In genomic region chr22:46574438-46574992, GRCh38 we compare ENCODE assay signal across 9 cellular contexts. TPM values are rescaled to one million over a fixed set of nuclear protein-coding genes. Genes with fewer than 3 reads are reported as not detected.
DNase-seq lines count a peak whose midpoint lies in the region; ATAC-seq and TF ChIP-seq lines count a peak whose summit lies in the region.
"Had no signal": no experiment of that assay in that cellular context is flagged by ENCODE, and none has a peak within 500 bp of the region (broad histone marks: within the 10 kb centered on the region; RNA-seq: fewer than 3 reads in every experiment).

No MANE protein-coding gene starts in this region.

- H3K27ac Mint-ChIP-seq in activated T-helper 1 cell treated with anti-CD3 and anti-CD28 coated beads, Interleukin-12 subunit alpha, Interleukin-12 subunit beta, Interleukin-2, Interleukin-4 antibody, amounts not matched to agents 30 ng/mL and 10 ng/mL and 1 ng/mL, durations not matched to agents 14 hours and 24 hours and 36 hours, result no peak overlapping the region
- H3K27ac Mint-ChIP-seq: stimulated activated naive CD8-positive, alpha-beta T cell treated with anti-CD3 and anti-CD28 coated beads, Interleukin-15, Interleukin-2, amounts not matched to agents 100 ng/mL and 50 ng/mL, for 24 hours had no signal

- H3K9me3 ChIP-seq in HCT116 (ENCODE audit: control insufficient read depth in 1 of 2, insufficient read depth in 1 of 2, low read depth in 1 of 2, low read length in 2 of 2), result no peaks in the 10 kb centered on the region; a peak in 1 of 4 replicates
- peaks cover 0 to 14% of the 10 kb centered on the region in 2 donors for H3K9me3 ChIP-seq in left lung

- no TSS peak for BruUV-seq in HCT116 (replicated peaks; lab: Mats Ljungman, UMichigan)

- no peaks in the 10 kb centered on the region for H4K20me1 ChIP-seq in HCT116 (ENCODE audit: insufficient read depth)

- POLR2A ChIA-PET in HCT116 (lab: Charles Lee), result interaction anchor here (0.8 kb wide), 1 partner anchor 11 kb away, joined by 3 read pairs; no protein-coding TSS in a partner anchor

- H3K4me1 ChIP-seq in HCT116 (ENCODE audit: control insufficient read depth in 1 of 2, insufficient read depth in 2 of 2, low read length in 2 of 2), result peaks cover 34 to 41% of the 10 kb centered on the region in 2 experiments
- peaks cover 22 to 51% of the 10 kb centered on the region in 2 donors for H3K4me1 ChIP-seq in left lung

- 0 out of 4 replicates have a peak overlapping the region, but pooled peaks of 1 of the 2 experiments have one; percentile 24 for H3K4me3 ChIP-seq in HCT116 (replicated peaks in 1 of 2; ENCODE audit: low read depth in 1 of 2, low read length in 2 of 2)
- H3K4me3 ChIP-seq in left lung, result no peak overlapping the region

- H3K4me1 Mint-ChIP-seq in activated T-helper 1 cell treated with anti-CD3 and anti-CD28 coated beads, Interleukin-12 subunit alpha, Interleukin-12 subunit beta, Interleukin-2, Interleukin-4 antibody, amounts not matched to agents 30 ng/mL and 10 ng/mL and 1 ng/mL, durations not matched to agents 14 hours and 24 hours and 36 hours (ENCODE audit: low read depth), result peaks cover 24% of the 10 kb centered on the region

- H3K27me3 ChIP-seq in HCT116 (ENCODE audit: insufficient read depth, low read length), result no peaks in the 10 kb centered on the region
- H3K27me3 ChIP-seq in left lung, result no peaks in the 10 kb centered on the region

- H3K9me3 Mint-ChIP-seq in activated T-helper 1 cell treated with anti-CD3 and anti-CD28 coated beads, Interleukin-12 subunit alpha, Interleukin-12 subunit beta, Interleukin-2, Interleukin-4 antibody, amounts not matched to agents 30 ng/mL and 10 ng/mL and 1 ng/mL, durations not matched to agents 14 hours and 24 hours and 36 hours, result peaks cover 13% of the 10 kb centered on the region

- no peak for TF ChIP-seq CTCF in HCT116 (IDR thresholded peaks at IDR 0.05 in 2 of 3, conservative IDR thresholded peaks at IDR 0.05 in 1 of 3; ENCODE audit: borderline replicate concordance in 1 of 3, insufficient read depth in 1 of 3, low read depth in 2 of 3, low read length in 2 of 3)
- no peak for TF ChIP-seq CTCF in left lung (IDR thresholded peaks at IDR 0.05)

- peak overlapping the region; percentile 77 for H3K4me3 Mint-ChIP-seq in activated T-helper 1 cell treated with anti-CD3 and anti-CD28 coated beads, Interleukin-12 subunit alpha, Interleukin-12 subunit beta, Interleukin-2, Interleukin-4 antibody, amounts not matched to agents 30 ng/mL and 10 ng/mL and 1 ng/mL, durations not matched to agents 14 hours and 24 hours and 36 hours

- intact Hi-C loops in HCT116 (cut with micrococcal nuclease) (no loop called here), left lung (cut with DNase I) (no loop called here), posterior vena cava (cut with DNase I) (no loop called here)
- intact Hi-C loops in activated T-helper 1 cell treated with anti-CD3 and anti-CD28 coated beads, Interleukin-12 subunit alpha, Interleukin-12 subunit beta, Interleukin-2, Interleukin-4 antibody, amounts not matched to agents 30 ng/mL and 10 ng/mL and 1 ng/mL, durations not matched to agents 14 hours and 24 hours and 36 hours (cut with micrococcal nuclease), result no loop called here

- peak overlapping the region; percentile 47 for H3K9ac ChIP-seq in HCT116 (ENCODE audit: low read length)

- RAD21 ChIA-PET in HCT116 (lab: Charles Lee; ENCODE audit: low non-redundant PET in 1 of 2, low total read pairs in 2 of 2, uncharacterized antibody in 2 of 2, unreplicated experiment in 2 of 2), result no interaction called here

- H3K36me3 ChIP-seq in HCT116 (ENCODE audit: control insufficient read depth in 1 of 2, insufficient read depth in 2 of 2, low read length in 2 of 2) (no peaks in the 10 kb centered on the region), left lung (no peaks in the 10 kb centered on the region)

- no peaks in the 10 kb centered on the region for H3K27me3 Mint-ChIP-seq in activated T-helper 1 cell treated with anti-CD3 and anti-CD28 coated beads, Interleukin-12 subunit alpha, Interleukin-12 subunit beta, Interleukin-2, Interleukin-4 antibody, amounts not matched to agents 30 ng/mL and 10 ng/mL and 1 ng/mL, durations not matched to agents 14 hours and 24 hours and 36 hours (ENCODE audit: insufficient read depth)
- H3K27me3 Mint-ChIP-seq: stimulated activated naive CD8-positive, alpha-beta T cell treated with anti-CD3 and anti-CD28 coated beads, Interleukin-15, Interleukin-2, amounts not matched to agents 100 ng/mL and 50 ng/mL, for 24 hours had no signal

- TF ChIP-seq POLR2A in HCT116 (IDR thresholded peaks at IDR 0.05; ENCODE audit: borderline replicate concordance, extremely low read depth, insufficient read depth, insufficient read length), result no peak

- TF ChIP-seq RAD21 in HCT116 (IDR thresholded peaks at IDR 0.05; ENCODE audit: low read depth), result no peak

- H3K4me2 ChIP-seq in HCT116 (ENCODE audit: low read length), result peak overlapping the region; percentile 75

- ATAC-seq in HCT116 (peak; percentile 3; the same call in 1 of the 2 replicates), left lung (no peak)

- no peaks in the 10 kb centered on the region for H3K9me2 ChIP-seq in HCT116 (ENCODE audit: insufficient read depth)

- CTCF ChIA-PET in HCT116 (lab: Charles Lee), result interaction anchor here (2.1 kb wide), 1 partner anchor 11 kb away, joined by 13 read pairs; no protein-coding TSS in a partner anchor

- H3K27ac ChIP-seq in HCT116 (ENCODE audit: low read depth, low read length), result peak overlapping the region; percentile 65; the same call in 1 of the 2 replicates
- H3K27ac ChIP-seq in left lung, result peak overlapping the region in 1 of 2 donors; percentile 73

- no peak overlapping the region for H2AFZ ChIP-seq in HCT116 (ENCODE audit: low read depth, low read length, poor library complexity, severe bottlenecking)

- DNase-seq in HCT116 (ENCODE audit: low read depth, low spot score) (no peak), left lung (peak; percentile 26 to 53), posterior vena cava (ENCODE audit: low spot score) (peak; percentile 72), COR-L47 (lab: John Stamatoyannopoulos, UW) (no peak), COLO668 (lab: John Stamatoyannopoulos, UW; ENCODE audit: unreplicated experiment) (no peak)
- DNase-seq in activated T-helper 1 cell treated with anti-CD3 and anti-CD28 coated beads, Interleukin-12 subunit alpha, Interleukin-12 subunit beta, Interleukin-2, Interleukin-4 antibody, amounts not matched to agents 30 ng/mL and 10 ng/mL and 1 ng/mL, durations not matched to agents 14 hours and 24 hours and 36 hours (ENCODE audit: low spot score), result no peak
- DNase-seq in activated CD4-positive, CD25-positive, alpha-beta regulatory T cell treated with anti-CD3 and anti-CD28 coated beads, Interleukin-2, amount 50 U/mL, for 72 hours, result no peak
- DNase-seq: HCEC 1CT had no signal

- H3K36me3 Mint-ChIP-seq in activated T-helper 1 cell treated with anti-CD3 and anti-CD28 coated beads, Interleukin-12 subunit alpha, Interleukin-12 subunit beta, Interleukin-2, Interleukin-4 antibody, amounts not matched to agents 30 ng/mL and 10 ng/mL and 1 ng/mL, durations not matched to agents 14 hours and 24 hours and 36 hours (ENCODE audit: low read depth), result peaks cover 5% of the 10 kb centered on the region

- peaks cover 18% of the 10 kb centered on the region; the same call in 1 of the 2 replicates for H3K79me2 ChIP-seq in HCT116 (ENCODE audit: insufficient read depth, low read length)

TF ChIP-seq in HCT116, 20 proteins besides CTCF, POLR2A, EP300 and RAD21:
- TF ChIP-seq EZH2 (IDR thresholded peaks at IDR 0.05), result no peak

RNA-seq across cellular contexts. Expression of gene CELSR1, which starts 37.1 kb away (rescaled TPM):
- 19.6 TPM for total RNA-seq in HCT116 (2021; ENCODE audit: unreplicated experiment)
- polyA plus RNA-seq in HCT116 (2012), result 21.9 and 26.8 TPM in 2 replicates
- 0.39 and 0.44 TPM in 2 replicates for total RNA-seq in activated T-helper 1 cell treated with anti-CD3 and anti-CD28 coated beads, Interleukin-12 subunit alpha, Interleukin-12 subunit beta, Interleukin-2, Interleukin-4 antibody, amounts not matched to agents 30 ng/mL and 10 ng/mL and 1 ng/mL, durations not matched to agents 14 hours and 24 hours and 36 hours
- 10 to 100 TPM; 36.3 to 59.8 TPM for total RNA-seq in left lung
- 1 to 10 TPM; 2.6 to 2.8 TPM for total RNA-seq in posterior vena cava

RNA-seq across cellular contexts. Expression of gene GRAMD4, which starts 45.7 kb away (rescaled TPM):
- 25.8 TPM for total RNA-seq in HCT116 (2021; ENCODE audit: unreplicated experiment)
- 11.4 and 13.3 TPM in 2 replicates for polyA plus RNA-seq in HCT116 (2012)
- total RNA-seq in activated T-helper 1 cell treated with anti-CD3 and anti-CD28 coated beads, Interleukin-12 subunit alpha, Interleukin-12 subunit beta, Interleukin-2, Interleukin-4 antibody, amounts not matched to agents 30 ng/mL and 10 ng/mL and 1 ng/mL, durations not matched to agents 14 hours and 24 hours and 36 hours, result 87.1 and 90.6 TPM in 2 replicates
- 10 to 100 TPM; 61.8 to 78.2 TPM for total RNA-seq in left lung
- total RNA-seq in posterior vena cava, result 10 to 100 TPM; 15.9 to 18.6 TPM

Comparison
In these comparisons a context has a peak if more than half of its experiments do, and no peak if none do; other contexts are left out.
1. DNase-seq: peak in left lung (2 of 2) and posterior vena cava (single experiment); none in HCT116 (single experiment), activated T-helper 1 cell treated with anti-CD3 and anti-CD28 coated beads, Interleukin-12 subunit alpha, Interleukin-12 subunit beta, Interleukin-2, Interleukin-4 antibody, amounts not matched to agents 30 ng/mL and 10 ng/mL and 1 ng/mL, durations not matched to agents 14 hours and 24 hours and 36 hours (single experiment), COR-L47 (single experiment), COLO668 (single experiment) and activated CD4-positive, CD25-positive, alpha-beta regulatory T cell treated with anti-CD3 and anti-CD28 coated beads, Interleukin-2, amount 50 U/mL, for 72 hours (single experiment).